Comparison of ENCODE assay signal across 19 cellular contexts in genomic region chr3:73863546-73864079, GRCh38.
DNase-seq lines count a peak whose midpoint lies in the region; ATAC-seq and TF ChIP-seq lines count a peak whose summit lies in the region.
"Had no signal": no experiment of that assay in that cellular context is flagged by ENCODE, and none has a peak within 500 bp of the region (broad histone marks: within the 10 kb centered on the region; RNA-seq: fewer than 3 reads in every experiment).

No MANE protein-coding gene starts in this region.

- DNase-seq in Right ventricle myocardium inferior (ENCODE audit: missing footprints) (no peak), right atrium auricular region (ENCODE audit: low spot score) (no peak), left ventricle myocardium superior (no peak), cardiac septum (ENCODE audit: low spot score) (no peak), left lung (no peak), NCI-H82 treated with DMSO at 0.1 percent for 48 hours (lab: John Stamatoyannopoulos, UW; ENCODE audit: unreplicated experiment) (no peak)
- DNase-seq in activated CD8-positive, alpha-beta T cell treated with anti-CD3 and anti-CD28 coated beads, Interleukin-2, amount 10 ng/mL, durations not matched to agents 7 days and 5 days, result no peak
- DNase-seq: AML-193; Caco-2; Calu3; CD4-positive, alpha-beta T cell; CD8-positive, alpha-beta T cell; DMS79 treated with DMSO at 0.1 percent for 48 hours; GF-D8 had no signal

- TF ChIP-seq CTCF in right atrium auricular region (IDR thresholded peaks at IDR 0.05), result no peak
- TF ChIP-seq CTCF in left lung (IDR thresholded peaks at IDR 0.05), result no peak

- H3K27ac ChIP-seq in right atrium auricular region (no peak overlapping the region), left lung (no peak overlapping the region)
- H3K27ac ChIP-seq: 22Rv1; A549; BLaER1 treated with 17β-estradiol and CSF1 and Interleukin-3, amounts not matched to agents 10 nM and 100 nM; C4-2B had no signal

- H3K27ac Mint-ChIP-seq in activated CD8-positive, alpha-beta T cell treated with anti-CD3 and anti-CD28 coated beads, Interleukin-2, amount 10 ng/mL, durations not matched to agents 7 days and 5 days, result no peak overlapping the region
- H3K27ac Mint-ChIP-seq: B cell; CD4-positive, alpha-beta T cell; CD8-positive, alpha-beta T cell had no signal

- no peak overlapping the region for H3K4me3 Mint-ChIP-seq in activated CD8-positive, alpha-beta T cell treated with anti-CD3 and anti-CD28 coated beads, Interleukin-2, amount 10 ng/mL, durations not matched to agents 7 days and 5 days
- H3K4me3 Mint-ChIP-seq: B cell; CD4-positive, alpha-beta T cell; CD8-positive, alpha-beta T cell had no signal

- POLR2A ChIA-PET in activated CD8-positive, alpha-beta T cell treated with anti-CD3 and anti-CD28 coated beads, Interleukin-2, amount 10 ng/mL, durations not matched to agents 7 days and 5 days (lab: Charles Lee), result no interaction called here

- intact Hi-C loops in Right ventricle myocardium inferior (cut with DNase I), result no loop called here
- intact Hi-C loops in left ventricle myocardium superior (cut with micrococcal nuclease), result no loop called here
- intact Hi-C loops in cardiac septum (cut with DNase I), result loop anchor here (10.0 kb wide), 1 partner anchor 401 kb away; no protein-coding TSS in a partner anchor
- intact Hi-C loops in left lung (cut with DNase I), result no loop called here

- H3K4me1 Mint-ChIP-seq in activated CD8-positive, alpha-beta T cell treated with anti-CD3 and anti-CD28 coated beads, Interleukin-2, amount 10 ng/mL, durations not matched to agents 7 days and 5 days (ENCODE audit: low read depth), result no peaks in the 10 kb centered on the region
- H3K4me1 Mint-ChIP-seq: B cell had no signal

- no peaks in the 10 kb centered on the region for H3K9me3 Mint-ChIP-seq in activated CD8-positive, alpha-beta T cell treated with anti-CD3 and anti-CD28 coated beads, Interleukin-2, amount 10 ng/mL, durations not matched to agents 7 days and 5 days (ENCODE audit: insufficient read depth)

- no peaks in the 10 kb centered on the region for H3K9me3 ChIP-seq in right atrium auricular region
- no peaks in the 10 kb centered on the region for H3K9me3 ChIP-seq in left lung
- H3K9me3 ChIP-seq: A549; BLaER1 treated with 17β-estradiol and CSF1 and Interleukin-3, amounts not matched to agents 10 nM and 100 nM; Caco-2 had no signal

- no peaks in the 10 kb centered on the region for H3K36me3 ChIP-seq in right atrium auricular region
- no peaks in the 10 kb centered on the region for H3K36me3 ChIP-seq in left lung
- H3K36me3 ChIP-seq: BLaER1 treated with 17β-estradiol and CSF1 and Interleukin-3, amounts not matched to agents 10 nM and 100 nM had no signal

- ATAC-seq in Right ventricle myocardium inferior (peak; percentile 74), left ventricle myocardium superior (peak; percentile 76), left lung (peak; percentile 79)
- no peak for ATAC-seq in activated CD8-positive, alpha-beta T cell treated with anti-CD3 and anti-CD28 coated beads, Interleukin-2, amount 10 ng/mL, durations not matched to agents 7 days and 5 days
- ATAC-seq: A549; CD8-positive, alpha-beta T cell had no signal

- H3K36me3 Mint-ChIP-seq in activated CD8-positive, alpha-beta T cell treated with anti-CD3 and anti-CD28 coated beads, Interleukin-2, amount 10 ng/mL, durations not matched to agents 7 days and 5 days (ENCODE audit: low read depth), result no peaks in the 10 kb centered on the region
- H3K36me3 Mint-ChIP-seq: CD8-positive, alpha-beta T cell had no signal

- H3K27me3 ChIP-seq in right atrium auricular region (no peaks in the 10 kb centered on the region), left lung (no peaks in the 10 kb centered on the region)
- H3K27me3 ChIP-seq: BLaER1 treated with 17β-estradiol and CSF1 and Interleukin-3, amounts not matched to agents 10 nM and 100 nM had no signal

- H3K4me1 ChIP-seq in right atrium auricular region (no peaks in the 10 kb centered on the region), left lung (no peaks in the 10 kb centered on the region)
- H3K4me1 ChIP-seq: A549, Caco-2 had no signal

- CTCF ChIA-PET in activated CD8-positive, alpha-beta T cell treated with anti-CD3 and anti-CD28 coated beads, Interleukin-2, amount 10 ng/mL, durations not matched to agents 7 days and 5 days (lab: Charles Lee), result no interaction called here

- no peak overlapping the region for H3K4me3 ChIP-seq in right atrium auricular region
- no peak overlapping the region for H3K4me3 ChIP-seq in left lung
- H3K4me3 ChIP-seq: A549; BLaER1 treated with 17β-estradiol and CSF1 and Interleukin-3, amounts not matched to agents 10 nM and 100 nM had no signal

- no peaks in the 10 kb centered on the region for H3K27me3 Mint-ChIP-seq in activated CD8-positive, alpha-beta T cell treated with anti-CD3 and anti-CD28 coated beads, Interleukin-2, amount 10 ng/mL, durations not matched to agents 7 days and 5 days (ENCODE audit: low read depth)
- H3K27me3 Mint-ChIP-seq: B cell; CD4-positive, alpha-beta T cell had no signal
